Comparison of ENCODE assay signal across 8 cellular contexts in genomic region chr17:41966453-41967140, GRCh38. TPM values are rescaled to one million over a fixed set of nuclear protein-coding genes. Genes with fewer than 3 reads are reported as not detected.
DNase-seq lines count a peak whose midpoint lies in the region; ATAC-seq and TF ChIP-seq lines count a peak whose summit lies in the region.

Gene CNP, plus strand, starts transcription at chr17:41966795. Its CDS starts 90 bp downstream, at chr17:41966885.

- H3K9me3 ChIP-seq in left ventricle myocardium inferior (replicated peaks), result no peaks in the 10 kb centered on the region
- no peaks in the 10 kb centered on the region for H3K9me3 ChIP-seq in psoas muscle

- no peak for TF ChIP-seq CTCF in left ventricle myocardium inferior (IDR thresholded peaks at IDR 0.05; ENCODE audit: borderline replicate concordance)
- no peak for TF ChIP-seq CTCF in psoas muscle (IDR thresholded peaks at IDR 0.05)

- H3K36me3 ChIP-seq in left ventricle myocardium inferior (peaks cover 25% of the 10 kb centered on the region), psoas muscle (ENCODE audit: insufficient read depth in 1 of 2, low read depth in 1 of 2) (peaks cover 0 to 26% of the 10 kb centered on the region in 2 donors)

- no peaks in the 10 kb centered on the region for H3K9me3 Mint-ChIP-seq in T-helper 1 cell treated with Interleukin-12 subunit alpha and Interleukin-12 subunit beta and Interleukin-4 antibody, amounts not matched to agents 30 μg/mL and 1 μg/mL, for 36 hours

- peaks cover 26% of the 10 kb centered on the region for H3K4me1 Mint-ChIP-seq in T-helper 1 cell treated with Interleukin-12 subunit alpha and Interleukin-12 subunit beta and Interleukin-4 antibody, amounts not matched to agents 30 μg/mL and 1 μg/mL, for 36 hours (ENCODE audit: low read depth)

- peaks cover 14% of the 10 kb centered on the region for H3K36me3 Mint-ChIP-seq in T-helper 1 cell treated with Interleukin-12 subunit alpha and Interleukin-12 subunit beta and Interleukin-4 antibody, amounts not matched to agents 30 μg/mL and 1 μg/mL, for 36 hours (ENCODE audit: low read depth)

- peak within 1 kb of the TSS; percentile 77 for H3K27ac Mint-ChIP-seq in T-helper 1 cell treated with Interleukin-12 subunit alpha and Interleukin-12 subunit beta and Interleukin-4 antibody, amounts not matched to agents 30 μg/mL and 1 μg/mL, for 36 hours

- ATAC-seq in HG02759 (IDR thresholded peaks at IDR 0.05; ENCODE audit: unreplicated experiment) (peak; percentile 76), psoas muscle (peak; percentile 89 to 93 (median 91))

- H3K4me3 Mint-ChIP-seq in T-helper 1 cell treated with Interleukin-12 subunit alpha and Interleukin-12 subunit beta and Interleukin-4 antibody, amounts not matched to agents 30 μg/mL and 1 μg/mL, for 36 hours, result peak within 1 kb of the TSS; percentile 85

- H3K4me1 ChIP-seq in left ventricle myocardium inferior, result peaks cover 41% of the 10 kb centered on the region
- H3K4me1 ChIP-seq in psoas muscle, result peaks cover 32% of the 10 kb centered on the region

- WGBS in psoas muscle, 3 donors, result 0 to 1% (median 0%) methylated on average over 39 to 71 of the region's 71 CpGs

- peak within 1 kb of the TSS; percentile 86 for H3K4me3 ChIP-seq in GM08714 (ENCODE audit: low read length)
- peak within 1 kb of the TSS; percentile 98 for H3K4me3 ChIP-seq in left ventricle myocardium inferior
- H3K4me3 ChIP-seq in psoas muscle, result peak within 1 kb of the TSS; percentile 82

- intact Hi-C loops in left ventricle myocardium inferior (cut with micrococcal nuclease) (no loop called here), psoas muscle (cut with DNase I) (loop anchor here (1.0 to 5.0 kb wide), 3 partner anchors 50 to 190 kb away; partner anchors contain the start of gene DNAJC7 (in 2 of the 2))

- H3K27ac ChIP-seq in left ventricle myocardium inferior (replicated peaks) (peak within 1 kb of the TSS; percentile 94), psoas muscle (peak within 1 kb of the TSS; percentile 89)

- H3K27me3 Mint-ChIP-seq in T-helper 1 cell treated with Interleukin-12 subunit alpha and Interleukin-12 subunit beta and Interleukin-4 antibody, amounts not matched to agents 30 μg/mL and 1 μg/mL, for 36 hours (ENCODE audit: low read depth), result no peaks in the 10 kb centered on the region

- no peaks in the 10 kb centered on the region for H3K27me3 ChIP-seq in left ventricle myocardium inferior (ENCODE audit: low read depth)
- H3K27me3 ChIP-seq in psoas muscle (ENCODE audit: insufficient read depth in 3 of 3, low read length in 2 of 3), result no peaks in the 10 kb centered on the region

- peak; percentile 69 for DNase-seq in NCI-H146 treated with DMSO at 0.1 percent for 48 hours (lab: John Stamatoyannopoulos, UW; ENCODE audit: unreplicated experiment)
- DNase-seq in amniotic epithelial cell (ENCODE audit: low read depth), result peak; percentile 84
- DNase-seq in left ventricle myocardium inferior, result peak; percentile 94
- peak; percentile 93 to 95 for DNase-seq in psoas muscle
- DNase-seq in ureter (ENCODE audit: low spot score), result peak; percentile 94

RNA-seq across cellular contexts. Expression of gene CNP, which starts in this region (rescaled TPM):
- total RNA-seq in left ventricle myocardium inferior, result 24.9 TPM
- total RNA-seq in psoas muscle, result 10 to 100 TPM; 21.0 to 26.8 (median 22.9) TPM
- polyA plus RNA-seq in psoas muscle, result 10 to 100 TPM; 17.6 to 22.6 (median 21.2) TPM
- total RNA-seq in ureter, result 45.7 TPM

Comparison
In these comparisons a context has a peak if more than half of its experiments do, and no peak if none do; other contexts are left out.
1. Peak in every context shown above with its lines: DNase-seq, ATAC-seq, H3K4me3 ChIP-seq and H3K27ac ChIP-seq.